11 cellular contexts compared by ENCODE assay signal in genomic region chr1:89611721-89612120, GRCh38. TPM values are rescaled to one million over a fixed set of nuclear protein-coding genes. Genes with fewer than 3 reads are reported as not detected.
DNase-seq lines count a peak whose midpoint lies in the region; ATAC-seq and TF ChIP-seq lines count a peak whose summit lies in the region.
"Had no signal": no experiment of that assay in that cellular context is flagged by ENCODE, and none has a peak within 500 bp of the region (broad histone marks: within the 10 kb centered on the region; RNA-seq: fewer than 3 reads in every experiment).

No MANE protein-coding gene starts in this region.

- H3K27ac Mint-ChIP-seq in activated CD4-positive, alpha-beta memory T cell treated with anti-CD3 and anti-CD28 coated beads, Interleukin-2, amount 10 ng/mL, durations not matched to agents 7 days and 5 days, result peak overlapping the region; percentile 99

- H3K36me3 Mint-ChIP-seq in activated CD4-positive, alpha-beta memory T cell treated with anti-CD3 and anti-CD28 coated beads, Interleukin-2, amount 10 ng/mL, durations not matched to agents 7 days and 5 days (ENCODE audit: low read depth), result peaks cover 37% of the 10 kb centered on the region

- H3K27ac ChIP-seq in tibial nerve, result no peak overlapping the region

- peak; percentile 88 for ATAC-seq in GM19397 (IDR thresholded peaks at IDR 0.05; ENCODE audit: unreplicated experiment)
- peak; percentile 97 for ATAC-seq in HG02973 (IDR thresholded peaks at IDR 0.05; ENCODE audit: unreplicated experiment)

- no peak for TF ChIP-seq EP300 in tibial nerve (IDR thresholded peaks at IDR 0.05)

- no peaks in the 10 kb centered on the region for H3K9me3 ChIP-seq in tibial nerve

- H3K4me1 ChIP-seq in tibial nerve, result peaks cover 0 to 43% (median 19%) of the 10 kb centered on the region in 4 donors

- TF ChIP-seq CTCF in GM13976 (IDR thresholded peaks at IDR 0.05; ENCODE audit: borderline replicate concordance, control extremely low read depth, extremely low read depth, insufficient read depth, missing control alignments), result no peak
- no peak for TF ChIP-seq CTCF in tibial nerve (IDR thresholded peaks at IDR 0.05)

- POLR2A ChIA-PET in activated CD4-positive, alpha-beta memory T cell treated with anti-CD3 and anti-CD28 coated beads, Interleukin-2, amount 10 ng/mL, durations not matched to agents 7 days and 5 days (lab: Charles Lee), result interaction anchor here (0.7 to 12.0 kb wide), 29 partner anchors 9 to 548 kb away, joined by 3 to 828 read pairs (median 4); partner anchors contain the start of genes GBP1, LRRC8B, LRRC8C and ZNF326

- CTCF ChIA-PET in activated CD4-positive, alpha-beta memory T cell treated with anti-CD3 and anti-CD28 coated beads, Interleukin-2, amount 10 ng/mL, durations not matched to agents 7 days and 5 days (lab: Charles Lee), result interaction anchor here (0.8 to 10.4 kb wide), 14 partner anchors 9 to 232 kb away, joined by 3 to 102 read pairs (median 6); partner anchors contain the start of gene LRRC8C

- DNase-seq in GM13976 (ENCODE audit: low spot score) (peak; percentile 78), medulla oblongata (ENCODE audit: extremely low spot score) (no peak), Ammon's horn (ENCODE audit: low spot score) (no peak), COLO829 (ENCODE audit: low spot score) (no peak), tibial nerve (ENCODE audit: low spot score in 2 of 2) (no peak)
- DNase-seq in activated CD4-positive, alpha-beta memory T cell treated with anti-CD3 and anti-CD28 coated beads, Interleukin-2, amount 10 ng/mL, durations not matched to agents 7 days and 5 days, result no peak
- DNase-seq: DMS79; NCI-H446; stimulated activated CD4-positive, alpha-beta T cell treated with anti-CD3 and anti-CD28 coated beads, Interleukin-1b, Interleukin-23, amount 100 ng/mL, for 48 hours had no signal

- H3K9me3 Mint-ChIP-seq in activated CD4-positive, alpha-beta memory T cell treated with anti-CD3 and anti-CD28 coated beads, Interleukin-2, amount 10 ng/mL, durations not matched to agents 7 days and 5 days, result no peaks in the 10 kb centered on the region

- no peak overlapping the region for H3K4me3 ChIP-seq in tibial nerve

- TF ChIP-seq POLR2A in tibial nerve (IDR thresholded peaks at IDR 0.05), result no peak

- H3K4me3 Mint-ChIP-seq in activated CD4-positive, alpha-beta memory T cell treated with anti-CD3 and anti-CD28 coated beads, Interleukin-2, amount 10 ng/mL, durations not matched to agents 7 days and 5 days, result peak overlapping the region; percentile 79

- H3K4me1 Mint-ChIP-seq in activated CD4-positive, alpha-beta memory T cell treated with anti-CD3 and anti-CD28 coated beads, Interleukin-2, amount 10 ng/mL, durations not matched to agents 7 days and 5 days, result peaks cover 88% of the 10 kb centered on the region

- no peaks in the 10 kb centered on the region for H3K27me3 ChIP-seq in tibial nerve

- in situ Hi-C loops in GM13976 (cut with MboI; ENCODE audit: low sequenced_read_pairs, unreplicated experiment), result no loop called here

- no peaks in the 10 kb centered on the region for H3K27me3 Mint-ChIP-seq in activated CD4-positive, alpha-beta memory T cell treated with anti-CD3 and anti-CD28 coated beads, Interleukin-2, amount 10 ng/mL, durations not matched to agents 7 days and 5 days

- WGBS in tibial nerve, 2 donors, result 77 to 89% methylated on average over 1 of the region's 1 CpG

- peaks cover 0 to 9% (median 0%) of the 10 kb centered on the region in 3 donors for H3K36me3 ChIP-seq in tibial nerve

RNA-seq across cellular contexts. Expression of gene LRRC8C, which starts 21.2 kb away (rescaled TPM):
- total RNA-seq in activated CD4-positive, alpha-beta memory T cell treated with anti-CD3 and anti-CD28 coated beads, Interleukin-2, amount 10 ng/mL, durations not matched to agents 7 days and 5 days, result 10 to 100 TPM; 52.5 to 55.6 TPM
- 10 to 100 TPM; 16.5 to 23.8 (median 20.2) TPM for total RNA-seq in tibial nerve
